Comparison of ENCODE assay signal across 1 cellular context in genomic region chr9:88871669-88872068, GRCh38.
TF ChIP-seq lines count a peak whose summit lies in the region.

No MANE protein-coding gene starts in this region.

TF ChIP-seq in GM23338, 12 proteins besides CTCF, POLR2A, EP300 and RAD21 (continued from another document):
- TF ChIP-seq ZNF462 (CRISPR knock-in tag; IDR thresholded peaks at IDR 0.05) (no peak), POLR2AphosphoS5 (IDR thresholded peaks at IDR 0.05; ENCODE audit: low read depth) (no peak), NANOG (IDR thresholded peaks at IDR 0.05; ENCODE audit: borderline replicate concordance) (no peak), CREB1 (CRISPR knock-in tag; IDR thresholded peaks at IDR 0.05; ENCODE audit: low read depth) (no peak), STAT1 (IDR thresholded peaks at IDR 0.05; ENCODE audit: unreplicated experiment) (no peak), ZNF331 (CRISPR knock-in tag; IDR thresholded peaks at IDR 0.05; ENCODE audit: low read depth) (no peak)
